ENCODE assay signal across 1 cellular context in the genomic region with DNA sequence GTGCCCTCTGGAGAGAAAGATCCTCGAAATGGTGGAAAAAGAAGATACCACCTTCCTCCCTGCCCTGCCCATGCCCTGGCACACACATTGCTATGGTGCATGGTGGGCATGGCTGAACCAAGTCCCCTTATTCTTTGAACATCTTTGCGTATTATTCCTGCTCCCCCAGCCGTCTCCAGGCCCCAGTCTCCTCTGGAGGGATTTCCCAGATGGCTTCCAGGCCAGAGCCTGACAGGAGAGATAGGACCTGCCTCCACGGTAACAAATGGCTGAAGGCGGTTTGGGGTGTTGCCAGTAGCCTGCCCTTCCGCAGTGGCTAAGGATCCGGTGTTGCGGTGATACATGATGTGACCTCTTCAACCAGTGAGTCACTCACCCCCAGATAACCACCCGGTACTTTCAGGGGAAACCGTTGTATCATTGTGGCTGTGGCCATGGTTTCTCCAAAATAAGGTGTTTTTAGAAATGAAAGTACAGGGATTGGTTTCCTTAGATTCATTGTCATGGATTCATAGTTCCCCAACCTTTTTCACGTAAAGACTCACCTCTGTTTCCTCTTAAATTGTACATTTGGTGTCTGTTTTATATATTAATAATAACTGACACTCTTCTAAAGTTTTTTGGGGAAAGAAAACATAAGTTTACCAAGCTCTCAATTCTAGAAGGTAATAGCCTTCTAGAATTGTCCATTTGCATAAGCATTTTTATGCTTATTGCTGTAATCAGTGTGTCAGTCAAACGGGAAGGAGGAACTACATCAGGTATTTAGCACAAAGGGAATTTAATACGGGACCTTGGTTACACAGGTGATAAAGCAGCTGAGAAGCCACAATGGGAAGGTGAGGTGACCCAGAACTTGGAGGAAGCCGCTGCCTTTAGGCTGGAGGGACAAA.
TF ChIP-seq lines count a peak whose summit lies in the region.

No MANE protein-coding gene starts in this region.

TF ChIP-seq in GM12878, 131 proteins besides CTCF, POLR2A, EP300 and RAD21 (continued from another document and continues in another):
- TF ChIP-seq, protein P1, sequence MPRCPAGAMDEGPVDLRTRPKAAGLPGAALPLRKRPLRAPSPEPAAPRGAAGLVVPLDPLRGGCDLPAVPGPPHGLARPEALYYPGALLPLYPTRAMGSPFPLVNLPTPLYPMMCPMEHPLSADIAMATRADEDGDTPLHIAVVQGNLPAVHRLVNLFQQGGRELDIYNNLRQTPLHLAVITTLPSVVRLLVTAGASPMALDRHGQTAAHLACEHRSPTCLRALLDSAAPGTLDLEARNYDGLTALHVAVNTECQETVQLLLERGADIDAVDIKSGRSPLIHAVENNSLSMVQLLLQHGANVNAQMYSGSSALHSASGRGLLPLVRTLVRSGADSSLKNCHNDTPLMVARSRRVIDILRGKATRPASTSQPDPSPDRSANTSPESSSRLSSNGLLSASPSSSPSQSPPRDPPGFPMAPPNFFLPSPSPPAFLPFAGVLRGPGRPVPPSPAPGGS (IDR thresholded peaks at IDR 0.05; ENCODE audit: borderline replicate concordance, insufficient read depth, low read depth, low read length, poor library complexity, severe bottlenecking) = peak; percentile 94
- TF ChIP-seq STAT1 (conservative IDR thresholded peaks at IDR 0.05) = no peak
- TF ChIP-seq JUND (IDR thresholded peaks at IDR 0.05; ENCODE audit: low read depth, low read length) = 0 out of 2 replicates have a peak, but pooled peaks have one; percentile 52
- peak; percentile 98 to 99 for TF ChIP-seq IKZF2 (IDR thresholded peaks at IDR 0.05)
- TF ChIP-seq TCF7 (IDR thresholded peaks at IDR 0.05; ENCODE audit: borderline replicate concordance) = no peak
- TF ChIP-seq, protein P2, sequence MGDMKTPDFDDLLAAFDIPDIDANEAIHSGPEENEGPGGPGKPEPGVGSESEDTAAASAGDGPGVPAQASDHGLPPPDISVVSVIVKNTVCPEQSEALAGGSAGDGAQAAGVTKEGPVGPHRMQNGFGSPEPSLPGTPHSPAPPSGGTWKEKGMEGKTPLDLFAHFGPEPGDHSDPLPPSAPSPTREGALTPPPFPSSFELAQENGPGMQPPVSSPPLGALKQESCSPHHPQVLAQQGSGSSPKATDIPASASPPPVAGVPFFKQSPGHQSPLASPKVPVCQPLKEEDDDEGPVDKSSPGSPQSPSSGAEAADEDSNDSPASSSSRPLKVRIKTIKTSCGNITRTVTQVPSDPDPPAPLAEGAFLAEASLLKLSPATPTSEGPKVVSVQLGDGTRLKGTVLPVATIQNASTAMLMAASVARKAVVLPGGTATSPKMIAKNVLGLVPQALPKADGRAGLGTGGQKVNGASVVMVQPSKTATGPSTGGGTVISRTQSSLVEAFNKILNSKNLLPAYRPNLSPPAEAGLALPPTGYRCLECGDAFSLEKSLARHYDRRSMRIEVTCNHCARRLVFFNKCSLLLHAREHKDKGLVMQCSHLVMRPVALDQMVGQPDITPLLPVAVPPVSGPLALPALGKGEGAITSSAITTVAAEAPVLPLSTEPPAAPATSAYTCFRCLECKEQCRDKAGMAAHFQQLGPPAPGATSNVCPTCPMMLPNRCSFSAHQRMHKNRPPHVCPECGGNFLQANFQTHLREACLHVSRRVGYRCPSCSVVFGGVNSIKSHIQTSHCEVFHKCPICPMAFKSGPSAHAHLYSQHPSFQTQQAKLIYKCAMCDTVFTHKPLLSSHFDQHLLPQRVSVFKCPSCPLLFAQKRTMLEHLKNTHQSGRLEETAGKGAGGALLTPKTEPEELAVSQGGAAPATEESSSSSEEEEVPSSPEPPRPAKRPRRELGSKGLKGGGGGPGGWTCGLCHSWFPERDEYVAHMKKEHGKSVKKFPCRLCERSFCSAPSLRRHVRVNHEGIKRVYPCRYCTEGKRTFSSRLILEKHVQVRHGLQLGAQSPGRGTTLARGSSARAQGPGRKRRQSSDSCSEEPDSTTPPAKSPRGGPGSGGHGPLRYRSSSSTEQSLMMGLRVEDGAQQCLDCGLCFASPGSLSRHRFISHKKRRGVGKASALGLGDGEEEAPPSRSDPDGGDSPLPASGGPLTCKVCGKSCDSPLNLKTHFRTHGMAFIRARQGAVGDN (IDR thresholded peaks at IDR 0.05) = peak; percentile 67; the same call in 1 of the 2 replicates
- TF ChIP-seq, protein P3, sequence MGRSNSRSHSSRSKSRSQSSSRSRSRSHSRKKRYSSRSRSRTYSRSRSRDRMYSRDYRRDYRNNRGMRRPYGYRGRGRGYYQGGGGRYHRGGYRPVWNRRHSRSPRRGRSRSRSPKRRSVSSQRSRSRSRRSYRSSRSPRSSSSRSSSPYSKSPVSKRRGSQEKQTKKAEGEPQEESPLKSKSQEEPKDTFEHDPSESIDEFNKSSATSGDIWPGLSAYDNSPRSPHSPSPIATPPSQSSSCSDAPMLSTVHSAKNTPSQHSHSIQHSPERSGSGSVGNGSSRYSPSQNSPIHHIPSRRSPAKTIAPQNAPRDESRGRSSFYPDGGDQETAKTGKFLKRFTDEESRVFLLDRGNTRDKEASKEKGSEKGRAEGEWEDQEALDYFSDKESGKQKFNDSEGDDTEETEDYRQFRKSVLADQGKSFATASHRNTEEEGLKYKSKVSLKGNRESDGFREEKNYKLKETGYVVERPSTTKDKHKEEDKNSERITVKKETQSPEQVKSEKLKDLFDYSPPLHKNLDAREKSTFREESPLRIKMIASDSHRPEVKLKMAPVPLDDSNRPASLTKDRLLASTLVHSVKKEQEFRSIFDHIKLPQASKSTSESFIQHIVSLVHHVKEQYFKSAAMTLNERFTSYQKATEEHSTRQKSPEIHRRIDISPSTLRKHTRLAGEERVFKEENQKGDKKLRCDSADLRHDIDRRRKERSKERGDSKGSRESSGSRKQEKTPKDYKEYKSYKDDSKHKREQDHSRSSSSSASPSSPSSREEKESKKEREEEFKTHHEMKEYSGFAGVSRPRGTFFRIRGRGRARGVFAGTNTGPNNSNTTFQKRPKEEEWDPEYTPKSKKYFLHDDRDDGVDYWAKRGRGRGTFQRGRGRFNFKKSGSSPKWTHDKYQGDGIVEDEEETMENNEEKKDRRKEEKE (IDR thresholded peaks at IDR 0.05) = no peak
- peak; percentile 89 for TF ChIP-seq TCF12 (IDR thresholded peaks at IDR 0.05; ENCODE audit: low read depth, low read length)
- TF ChIP-seq TAF1 (IDR thresholded peaks at IDR 0.05; ENCODE audit: borderline replicate concordance, low read depth, low read length) = no peak
- no peak for TF ChIP-seq SUZ12 (IDR thresholded peaks at IDR 0.05; ENCODE audit: unreplicated experiment)
- TF ChIP-seq SMARCA5 (IDR thresholded peaks at IDR 0.05) = 0 out of 2 replicates have a peak, but pooled peaks have one; percentile 35
- TF ChIP-seq NFXL1 (IDR thresholded peaks at IDR 0.05; ENCODE audit: borderline replicate concordance) = no peak
- TF ChIP-seq E2F8 (IDR thresholded peaks at IDR 0.05; ENCODE audit: low read depth, partially characterized antibody) = no peak
- TF ChIP-seq DPF2 (IDR thresholded peaks at IDR 0.05) = peak; percentile 84
- no peak for TF ChIP-seq SIN3A (IDR thresholded peaks at IDR 0.05; ENCODE audit: low read depth, low read length)
- TF ChIP-seq NR2C2 (IDR thresholded peaks at IDR 0.05; ENCODE audit: borderline replicate concordance, control insufficient read depth, insufficient read length, low read depth) = no peak
- no peak for TF ChIP-seq ZNF622 (IDR thresholded peaks at IDR 0.05)
- 0 out of 2 replicates have a peak, but pooled peaks have one; percentile 34 for TF ChIP-seq RCOR1 (conservative IDR thresholded peaks at IDR 0.05; ENCODE audit: low read depth, low read length)
- peak; percentile 96 for TF ChIP-seq NR2F1 (conservative IDR thresholded peaks at IDR 0.05)
- TF ChIP-seq NKRF (conservative IDR thresholded peaks at IDR 0.05) = no peak
- peak in 1 of 2 experiments; percentile 37; a peak in 1 of 4 replicates for TF ChIP-seq SRF (IDR thresholded peaks at IDR 0.05; ENCODE audit: low read depth in 2 of 2, low read length in 2 of 2)
- TF ChIP-seq, protein P4, sequence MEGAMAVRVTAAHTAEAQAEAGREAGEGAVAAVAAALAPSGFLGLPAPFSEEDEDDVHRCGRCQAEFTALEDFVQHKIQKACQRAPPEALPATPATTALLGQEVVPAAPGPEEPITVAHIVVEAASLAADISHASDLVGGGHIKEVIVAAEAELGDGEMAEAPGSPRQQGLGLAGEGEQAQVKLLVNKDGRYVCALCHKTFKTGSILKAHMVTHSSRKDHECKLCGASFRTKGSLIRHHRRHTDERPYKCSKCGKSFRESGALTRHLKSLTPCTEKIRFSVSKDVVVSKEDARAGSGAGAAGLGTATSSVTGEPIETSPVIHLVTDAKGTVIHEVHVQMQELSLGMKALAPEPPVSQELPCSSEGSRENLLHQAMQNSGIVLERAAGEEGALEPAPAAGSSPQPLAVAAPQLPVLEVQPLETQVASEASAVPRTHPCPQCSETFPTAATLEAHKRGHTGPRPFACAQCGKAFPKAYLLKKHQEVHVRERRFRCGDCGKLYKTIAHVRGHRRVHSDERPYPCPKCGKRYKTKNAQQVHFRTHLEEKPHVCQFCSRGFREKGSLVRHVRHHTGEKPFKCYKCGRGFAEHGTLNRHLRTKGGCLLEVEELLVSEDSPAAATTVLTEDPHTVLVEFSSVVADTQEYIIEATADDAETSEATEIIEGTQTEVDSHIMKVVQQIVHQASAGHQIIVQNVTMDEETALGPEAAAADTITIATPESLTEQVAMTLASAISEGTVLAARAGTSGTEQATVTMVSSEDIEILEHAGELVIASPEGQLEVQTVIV (IDR thresholded peaks at IDR 0.05; ENCODE audit: borderline replicate concordance, partially characterized antibody) = no peak
- TF ChIP-seq YBX1 (IDR thresholded peaks at IDR 0.05) = no peak
- TF ChIP-seq, protein P5, sequence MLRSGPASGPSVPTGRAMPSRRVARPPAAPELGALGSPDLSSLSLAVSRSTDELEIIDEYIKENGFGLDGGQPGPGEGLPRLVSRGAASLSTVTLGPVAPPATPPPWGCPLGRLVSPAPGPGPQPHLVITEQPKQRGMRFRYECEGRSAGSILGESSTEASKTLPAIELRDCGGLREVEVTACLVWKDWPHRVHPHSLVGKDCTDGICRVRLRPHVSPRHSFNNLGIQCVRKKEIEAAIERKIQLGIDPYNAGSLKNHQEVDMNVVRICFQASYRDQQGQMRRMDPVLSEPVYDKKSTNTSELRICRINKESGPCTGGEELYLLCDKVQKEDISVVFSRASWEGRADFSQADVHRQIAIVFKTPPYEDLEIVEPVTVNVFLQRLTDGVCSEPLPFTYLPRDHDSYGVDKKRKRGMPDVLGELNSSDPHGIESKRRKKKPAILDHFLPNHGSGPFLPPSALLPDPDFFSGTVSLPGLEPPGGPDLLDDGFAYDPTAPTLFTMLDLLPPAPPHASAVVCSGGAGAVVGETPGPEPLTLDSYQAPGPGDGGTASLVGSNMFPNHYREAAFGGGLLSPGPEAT (IDR thresholded peaks at IDR 0.05; ENCODE audit: low read depth) = peak; percentile 96
- TF ChIP-seq ZNF384 (IDR thresholded peaks at IDR 0.05; ENCODE audit: borderline replicate concordance, low read depth, low read length) = no peak
- TF ChIP-seq PAX5 (IDR thresholded peaks at IDR 0.05; ENCODE audit: borderline replicate concordance, low read depth, low read length) = peak; percentile 96
- peak; percentile 58; the same call in 1 of the 2 replicates for TF ChIP-seq MXI1 (IDR thresholded peaks at IDR 0.05; ENCODE audit: low read depth, low read length)
- TF ChIP-seq HDAC2 (IDR thresholded peaks at IDR 0.05) = no peak
- TF ChIP-seq MTA3 (IDR thresholded peaks at IDR 0.05; ENCODE audit: borderline replicate concordance, low read length) = no peak
- TF ChIP-seq IRF4 (IDR thresholded peaks at IDR 0.05; ENCODE audit: low read depth, low read length) = peak; percentile 91
- no peak for TF ChIP-seq KDM1A (IDR thresholded peaks at IDR 0.05; ENCODE audit: borderline replicate concordance)
- peak; percentile 71; the same call in 1 of the 2 replicates for TF ChIP-seq MLLT1 (IDR thresholded peaks at IDR 0.05)
- TF ChIP-seq CEBPB (IDR thresholded peaks at IDR 0.05; ENCODE audit: borderline replicate concordance in 1 of 2, low read depth in 2 of 2, low read length in 2 of 2) = no peak
- no peak for TF ChIP-seq HDAC6 (IDR thresholded peaks at IDR 0.05; ENCODE audit: unreplicated experiment)
- TF ChIP-seq GATAD2B (conservative IDR thresholded peaks at IDR 0.05; ENCODE audit: low read depth) = peak; percentile 77; the same call in 1 of the 2 replicates
- peak; percentile 93 for TF ChIP-seq TBL1XR1 (IDR thresholded peaks at IDR 0.05; ENCODE audit: low read depth, low read length)
